22 cellular contexts compared by ENCODE assay signal in genomic region chr15:66922608-66923007, GRCh38.
DNase-seq lines count a peak whose midpoint lies in the region; ATAC-seq, FAIRE-seq and TF ChIP-seq lines count a peak whose summit lies in the region.
"Had no signal": no experiment of that assay in that cellular context is flagged by ENCODE, and none has a peak within 500 bp of the region (broad histone marks: within the 10 kb centered on the region; RNA-seq: fewer than 3 reads in every experiment).

No MANE protein-coding gene starts in this region.

- no peak overlapping the region for H2BK12ac ChIP-seq in H1 (ENCODE audit: low read depth, low read length)

- TF ChIP-seq POLR2A in HepG2 (IDR thresholded peaks at IDR 0.05; ENCODE audit: insufficient read depth in 1 of 2, low read depth in 2 of 2, low read length in 2 of 2) (no peak), right lobe of liver (IDR thresholded peaks at IDR 0.05) (no peak), H1 (IDR thresholded peaks at IDR 0.05; ENCODE audit: control extremely low read depth in 1 of 2, low read depth in 2 of 2, low read length in 2 of 2) (no peak)

- in situ Hi-C loops in HepG2 (cut with HindIII; ENCODE audit: extremely low pct_ligation_motif_present, low pct_unique_long_range_greater_than_20kb): no loop called here

- peak overlapping the region; percentile 27 for H3K27ac Mint-ChIP-seq in stimulated activated effector memory CD8-positive, alpha-beta T cell treated with anti-CD3 and anti-CD28 coated beads, Interleukin-12 subunit alpha, Interleukin-12 subunit beta, amount 100 ng/mL, for 72 hours
- H3K27ac Mint-ChIP-seq: CD4-positive, alpha-beta T cell; HFFc6 had no signal

- 24% methylated on average over 3 of the region's 3 CpGs for WGBS in HepG2 (ENCODE audit: low lambda C conversion rate)
- 50% methylated on average over 3 of the region's 3 CpGs for WGBS in right lobe of liver (ENCODE audit: insufficient coverage, low coverage, low lambda C conversion rate, missing lambda C conversion rate)
- WGBS in H1 (ENCODE audit: extremely low coverage in 1 of 2, insufficient coverage in 1 of 2, insufficient read length in 1 of 2, insufficient replicate concordance in 2 of 2, low coverage in 1 of 2, low lambda C conversion rate in 2 of 2, missing lambda C conversion rate in 1 of 2), 2 experiments: 92% methylated on average over 3 of the region's 3 CpGs; no CpG with 5 or more reads in 1 of the 2 experiments

- no peak overlapping the region for H2BK5ac ChIP-seq in H1 (ENCODE audit: low read depth, low read length)

- peaks cover 13% of the 10 kb centered on the region for H3K4me1 Mint-ChIP-seq in stimulated activated effector memory CD8-positive, alpha-beta T cell treated with anti-CD3 and anti-CD28 coated beads, Interleukin-12 subunit alpha, Interleukin-12 subunit beta, amount 100 ng/mL, for 72 hours

- no peak overlapping the region for H3K18ac ChIP-seq in H1 (ENCODE audit: extremely low read depth, low read length)

- H2BK15ac ChIP-seq in H1 (ENCODE audit: low read length): peak overlapping the region; percentile 46; the same call in 1 of the 2 replicates

- no peak overlapping the region for H2BK120ac ChIP-seq in H1 (replicated peaks; ENCODE audit: low read depth, low read length)

- no peaks in the 10 kb centered on the region for H3K79me1 ChIP-seq in H1 (ENCODE audit: low read depth, low read length)

- TF ChIP-seq RAD21 in HepG2 (CRISPR knock-in tag; IDR thresholded peaks at IDR 0.05) (no peak), H1 (IDR thresholded peaks at IDR 0.05 in 1 of 2, conservative IDR thresholded peaks at IDR 0.05 in 1 of 2; ENCODE audit: low read depth in 2 of 2, low read length in 2 of 2) (no peak)

- H3K36me3 Mint-ChIP-seq in stimulated activated effector memory CD8-positive, alpha-beta T cell treated with anti-CD3 and anti-CD28 coated beads, Interleukin-12 subunit alpha, Interleukin-12 subunit beta, amount 100 ng/mL, for 72 hours: no peaks in the 10 kb centered on the region

- BruUV-seq in HepG2 (replicated peaks; lab: Mats Ljungman, UMichigan): no TSS peak

- H3K79me2 ChIP-seq in HepG2 (ENCODE audit: insufficient read depth, low read length) (no peaks in the 10 kb centered on the region), H1 (ENCODE audit: control insufficient read depth in 1 of 2, insufficient read depth in 2 of 2, low read length in 2 of 2) (no peaks in the 10 kb centered on the region)

- H3K4me3 ChIP-seq in HepG2 (replicated peaks in 1 of 3; ENCODE audit: insufficient read depth in 1 of 3, low read depth in 2 of 3, low read length in 3 of 3) (no peak overlapping the region), right lobe of liver (no peak overlapping the region), H1 (ENCODE audit: extremely low read depth in 1 of 4, insufficient read depth in 2 of 4, low read depth in 3 of 4, low read length in 4 of 4) (no peak overlapping the region), ascending aorta (no peak overlapping the region), H7 (ENCODE audit: insufficient read depth, low read depth, low read length) (no peak overlapping the region)
- H3K4me3 ChIP-seq: BLaER1, Peyer's patch had no signal

- H3K27ac ChIP-seq in HepG2 (ENCODE audit: extremely low read length, insufficient read depth, low read length) (no peak overlapping the region), right lobe of liver (no peak overlapping the region), H1 (ENCODE audit: low read depth, low read length) (no peak overlapping the region), ascending aorta (no peak overlapping the region)
- H3K27ac ChIP-seq: BLaER1, Peyer's patch had no signal

- H3K9me3 Mint-ChIP-seq in stimulated activated effector memory CD8-positive, alpha-beta T cell treated with anti-CD3 and anti-CD28 coated beads, Interleukin-12 subunit alpha, Interleukin-12 subunit beta, amount 100 ng/mL, for 72 hours: peaks cover 14% of the 10 kb centered on the region

- H3K9me3 ChIP-seq in HepG2 (ENCODE audit: low read length) (peaks cover 11% of the 10 kb centered on the region), right lobe of liver (no peaks in the 10 kb centered on the region), H1 (ENCODE audit: insufficient read depth in 2 of 2, low read depth in 1 of 2, low read length in 1 of 2) (peaks cover 0 to 5% of the 10 kb centered on the region in 2 experiments; a peak in 1 of 4 replicates), ascending aorta (peaks cover 0 to 6% of the 10 kb centered on the region in 2 donors)
- H3K9me3 ChIP-seq: Peyer's patch had no signal

- no peak overlapping the region for H4K8ac ChIP-seq in H1 (ENCODE audit: extremely low read depth, insufficient read depth, low read length)

- TF ChIP-seq CTCF in HepG2 (CRISPR knock-in tag; IDR thresholded peaks at IDR 0.05) (no peak), right lobe of liver (IDR thresholded peaks at IDR 0.05) (no peak), H1 (IDR thresholded peaks at IDR 0.05; ENCODE audit: control extremely low read depth in 1 of 3, insufficient read depth in 1 of 3, low read depth in 1 of 3, low read length in 3 of 3) (no peak), ascending aorta (IDR thresholded peaks at IDR 0.05) (no peak)

- H3K4me1 ChIP-seq in HepG2 (ENCODE audit: insufficient read depth, low read length) (peaks cover 7% of the 10 kb centered on the region), right lobe of liver (no peaks in the 10 kb centered on the region), H1 (replicated peaks in 1 of 4; ENCODE audit: control insufficient read depth in 3 of 4, insufficient read depth in 4 of 4, low read length in 3 of 4) (no peaks in the 10 kb centered on the region; a peak in 1 of 7 replicates), ascending aorta (peaks cover 0 to 6% of the 10 kb centered on the region in 2 donors)

- H3K36me3 ChIP-seq in HepG2 (replicated peaks in 1 of 2; ENCODE audit: control insufficient read depth in 1 of 2, insufficient read depth in 2 of 2, low read length in 2 of 2) (no peaks in the 10 kb centered on the region), right lobe of liver (no peaks in the 10 kb centered on the region), H1 (ENCODE audit: control insufficient read depth in 2 of 4, insufficient read depth in 4 of 4, low read length in 3 of 4) (no peaks in the 10 kb centered on the region), ascending aorta (no peaks in the 10 kb centered on the region), H7 (replicated peaks; ENCODE audit: control insufficient read depth, insufficient read depth, low read length) (no peaks in the 10 kb centered on the region; the same call in 1 of the 2 replicates)
- H3K36me3 ChIP-seq: BLaER1, Peyer's patch had no signal

- intact Hi-C loops in HepG2 (cut with micrococcal nuclease; ENCODE audit: unreplicated experiment) (no loop called here), right lobe of liver (cut with DNase I) (no loop called here), ascending aorta (cut with DNase I) (no loop called here)

- H3K23ac ChIP-seq in H1 (ENCODE audit: insufficient read length): no peak overlapping the region

- H4K20me1 ChIP-seq in HepG2 (ENCODE audit: insufficient read depth, low read length) (no peaks in the 10 kb centered on the region), H1 (replicated peaks in 1 of 2; ENCODE audit: control insufficient read depth in 1 of 2, insufficient read depth in 2 of 2, low read length in 2 of 2) (no peaks in the 10 kb centered on the region)
- H4K20me1 ChIP-seq: BLaER1 had no signal

- no peak overlapping the region for H4K5ac ChIP-seq in H1 (ENCODE audit: insufficient read length, low read depth, low read length)

- no peak overlapping the region for H3K9ac ChIP-seq in HepG2 (ENCODE audit: insufficient read depth, low read depth, low read length)
- H3K9ac ChIP-seq in H1 (replicated peaks in 1 of 4; ENCODE audit: extremely low read depth in 1 of 4, low read depth in 3 of 4, low read length in 3 of 4): no peak overlapping the region
- H3K9ac ChIP-seq: BLaER1 had no signal

- H3K27me3 ChIP-seq in HepG2 (ENCODE audit: control insufficient read depth in 1 of 2, insufficient read depth in 2 of 2, low read length in 2 of 2): peaks cover 1 to 13% of the 10 kb centered on the region in 2 experiments; a peak in 3 of 5 replicates
- H3K27me3 ChIP-seq in right lobe of liver: no peaks in the 10 kb centered on the region
- H3K27me3 ChIP-seq in H1 (replicated peaks in 1 of 4; ENCODE audit: control insufficient read depth in 3 of 4, extremely low read depth in 1 of 4, insufficient read depth in 3 of 4, low read length in 3 of 4): no peaks in the 10 kb centered on the region; a peak in 1 of 7 replicates
- H3K27me3 ChIP-seq in ascending aorta: no peaks in the 10 kb centered on the region
- no peaks in the 10 kb centered on the region; the same call in 1 of the 2 replicates for H3K27me3 ChIP-seq in H7 (ENCODE audit: control insufficient read depth, insufficient read depth, low read length)
- H3K27me3 ChIP-seq: BLaER1, Peyer's patch had no signal

- TF ChIP-seq EP300 in HepG2 (IDR thresholded peaks at IDR 0.05; ENCODE audit: low read depth in 2 of 2, low read length in 2 of 2): no peak
- no peak for TF ChIP-seq EP300 in HepG2 (CRISPR knock-in tag; IDR thresholded peaks at IDR 0.05; ENCODE audit: borderline replicate concordance)
- TF ChIP-seq EP300 in H1 (IDR thresholded peaks at IDR 0.05; ENCODE audit: borderline replicate concordance in 1 of 2, low read depth in 2 of 2, low read length in 2 of 2): no peak

- H2AK5ac ChIP-seq in H1 (ENCODE audit: low read depth, low read length): 0 out of 2 replicates have a peak overlapping the region, but pooled peaks have one; percentile 54

- POLR2A ChIA-PET in HepG2 (lab: Yijun Ruan, JAX): no interaction called here
- POLR2A ChIA-PET in H1 (lab: Charles Lee; ENCODE audit: partially characterized antibody): interaction anchor here (1.2 kb wide), 1 partner anchor 341 kb away, joined by 3 read pairs; no protein-coding TSS in a partner anchor

- no peak for DNase-seq in HepG2 (ENCODE audit: low spot score)
- DNase-seq in right lobe of liver: no peak
- peak; percentile 20 for DNase-seq in MV-4-11 (lab: John Stamatoyannopoulos, UW)
- no peak for DNase-seq in H1 (ENCODE audit: low read depth in 1 of 2, low spot score in 2 of 2)
- DNase-seq in stimulated activated effector memory CD8-positive, alpha-beta T cell treated with anti-CD3 and anti-CD28 coated beads, Interleukin-12 subunit alpha, Interleukin-12 subunit beta, amount 100 ng/mL, for 72 hours (ENCODE audit: low spot score in 2 of 2): no peak
- DNase-seq in 8988T: no peak
- no peak for DNase-seq in ascending aorta (ENCODE audit: low spot score in 2 of 2)
- DNase-seq in H7: no peak
- DNase-seq: HFFc6, MM.1S, NCI-H1048, NCI-H1694, NCI-H2081, NCI-H2227 treated with DMSO at 0.1 percent for 48 hours, NCI-H510A, SHP77 treated with DMSO at 0.1 percent for 48 hours had no signal

- no peak overlapping the region for H2AFZ ChIP-seq in HepG2 (ENCODE audit: low read length)
- no peak overlapping the region for H2AFZ ChIP-seq in H1 (ENCODE audit: low read length)

- CTCF ChIA-PET in HepG2 (lab: Yijun Ruan, JAX; ENCODE audit: low intra/inter-chr PET ratio, low total read pairs) (no interaction called here), H1 (lab: Charles Lee; ENCODE audit: partially characterized antibody) (interaction anchor here (0.6 to 18.1 kb wide), 13 partner anchors 8 to 534 kb away, joined by 3 to 255 read pairs (median 5); no protein-coding TSS in a partner anchor)

- no peak overlapping the region for H3K14ac ChIP-seq in H1 (ENCODE audit: insufficient read length)

- H4K91ac ChIP-seq in H1 (replicated peaks; ENCODE audit: insufficient read length, low read length): no peak overlapping the region

- H3K4ac ChIP-seq in H1 (replicated peaks; ENCODE audit: insufficient read length, low read depth, low read length): no peak overlapping the region

- H3K4me2 ChIP-seq in HepG2 (ENCODE audit: low read depth, low read length): no peak overlapping the region
- H3K4me2 ChIP-seq in H1 (ENCODE audit: insufficient read depth in 1 of 2, low read depth in 2 of 2, low read length in 2 of 2): no peak overlapping the region
- H3K4me2 ChIP-seq: BLaER1 had no signal

- H3K23me2 ChIP-seq in H1 (ENCODE audit: low read depth, low read length): no peaks in the 10 kb centered on the region

- no peak for ATAC-seq in HepG2
- ATAC-seq in right lobe of liver: no peak
- ATAC-seq in stimulated activated effector memory CD8-positive, alpha-beta T cell treated with anti-CD3 and anti-CD28 coated beads, Interleukin-12 subunit alpha, Interleukin-12 subunit beta, amount 100 ng/mL, for 72 hours: no peak

- no peak overlapping the region for H3K4me3 Mint-ChIP-seq in stimulated activated effector memory CD8-positive, alpha-beta T cell treated with anti-CD3 and anti-CD28 coated beads, Interleukin-12 subunit alpha, Interleukin-12 subunit beta, amount 100 ng/mL, for 72 hours
- H3K4me3 Mint-ChIP-seq: CD4-positive, alpha-beta T cell; HFFc6 had no signal

- no peak overlapping the region for H3K56ac ChIP-seq in H1 (replicated peaks; ENCODE audit: insufficient read length, low read depth, low read length)

- FAIRE-seq in HepG2 (lab: Jason Lieb, UNC) (no peak), H1 (lab: Jason Lieb, UNC) (no peak)
- FAIRE-seq: D721Med, GM12891, H54 had no signal

- H2BK20ac ChIP-seq in H1 (ENCODE audit: low read length): no peak overlapping the region
